ENCODE assay signal across 8 cellular contexts in genomic region chr13:20127563-20128458, GRCh38. TPM values are rescaled to one million over a fixed set of nuclear protein-coding genes. Genes with fewer than 3 reads are reported as not detected.
DNase-seq lines count a peak whose midpoint lies in the region; ATAC-seq, FAIRE-seq and TF ChIP-seq lines count a peak whose summit lies in the region.

No MANE protein-coding gene starts in this region.

- intact Hi-C loops in uterus (cut with DNase I; ENCODE audit: low total_unique reads): no loop called here

- peak; percentile 24 to 39 for TF ChIP-seq POLR2A in gastroesophageal sphincter (IDR thresholded peaks at IDR 0.05)
- TF ChIP-seq POLR2A in uterus (IDR thresholded peaks at IDR 0.05): no peak

- H3K36me3 ChIP-seq in gastroesophageal sphincter (no peaks in the 10 kb centered on the region), uterus (no peaks in the 10 kb centered on the region)

- peak; percentile 54 for TF ChIP-seq CTCF in GM12873 (IDR thresholded peaks at IDR 0.05; ENCODE audit: insufficient read depth, low read depth, low read length, missing control alignments)
- peak in 3 of 4 experiments; percentile 26 to 75 (median 42) for TF ChIP-seq CTCF in gastroesophageal sphincter (IDR thresholded peaks at IDR 0.05)
- TF ChIP-seq CTCF in nephron (IDR thresholded peaks at IDR 0.05; ENCODE audit: unreplicated experiment in 3 of 3): peak; percentile 25 to 40 (median 27)
- TF ChIP-seq CTCF in uterus (IDR thresholded peaks at IDR 0.05): peak; percentile 28 to 40 (median 36)

- TF ChIP-seq EP300 in gastroesophageal sphincter (IDR thresholded peaks at IDR 0.05): no peak

- no CpG with 5 or more reads among the region's 82 CpGs for WGBS in gastroesophageal sphincter (ENCODE audit: low coverage in 1 of 2), 2 donors

- H3K9me3 Mint-ChIP-seq in nephron: no peaks in the 10 kb centered on the region

- FAIRE-seq in HTR-8/SVneo (lab: Jason Lieb, UNC): no peak

- H3K27me3 ChIP-seq in gastroesophageal sphincter (peaks cover 14% of the 10 kb centered on the region), uterus (no peaks in the 10 kb centered on the region)

- H3K27ac Mint-ChIP-seq in nephron: no peak overlapping the region

- peaks cover 20% of the 10 kb centered on the region for H3K27me3 Mint-ChIP-seq in nephron (ENCODE audit: low read depth)

- peak; percentile 65 for DNase-seq in NOMO-1 treated with dmso at 0.1 percent for 144 hours (lab: John Stamatoyannopoulos, UW; ENCODE audit: unreplicated experiment)
- DNase-seq in activated gamma-delta T cell (lab: John Stamatoyannopoulos, UW): peak; percentile 20
- peak; percentile 32 to 42 for DNase-seq in uterus
- no peak for DNase-seq in HTR-8/SVneo (ENCODE audit: insufficient read length, low spot score)

- peak; percentile 80 for ATAC-seq in HG02642 (IDR thresholded peaks at IDR 0.05; ENCODE audit: poor library complexity, unreplicated experiment)
- peak; percentile 86 for ATAC-seq in gastroesophageal sphincter

- H3K4me3 ChIP-seq in gastroesophageal sphincter (peak overlapping the region; percentile 44 to 65), uterus (peak overlapping the region; percentile 42 to 44)

- H3K27ac ChIP-seq in gastroesophageal sphincter: peak overlapping the region; percentile 39 to 88 (median 87)
- peak overlapping the region; percentile 71 to 75 for H3K27ac ChIP-seq in uterus

- peak overlapping the region; percentile 61 to 69 (median 61) for H3K4me3 Mint-ChIP-seq in nephron

- peaks cover 11% of the 10 kb centered on the region for H3K4me1 Mint-ChIP-seq in nephron

- H3K4me1 ChIP-seq in gastroesophageal sphincter (peaks cover 0 to 41% (median 7%) of the 10 kb centered on the region in 3 donors), uterus (peaks cover 0 to 5% of the 10 kb centered on the region in 2 donors)

- H3K9me3 ChIP-seq in gastroesophageal sphincter (no peaks in the 10 kb centered on the region), uterus (no peaks in the 10 kb centered on the region)

- no peaks in the 10 kb centered on the region for H3K36me3 Mint-ChIP-seq in nephron (ENCODE audit: low read depth)

RNA-seq across cellular contexts. Expression of gene GJA3, which starts 33.0 kb away (rescaled TPM):
- under 1 TPM in 2 of 4 donors, not detected in 2; 0.04 to 0.07 TPM for total RNA-seq in gastroesophageal sphincter
- total RNA-seq in uterus: under 1 TPM in 2 of 4 donors, not detected in 2; 0.07 to 0.37 TPM

Comparison
In these comparisons a context has a peak if more than half of its experiments do, and no peak if none do; other contexts are left out.
1. POLR2A ChIP-seq: peak in gastroesophageal sphincter (2 of 2); none in uterus (0 of 2).
2. Peak in every context shown above with its lines, with median percentiles within 50 percentile points of each other: CTCF ChIP-seq.